16 cellular contexts compared by ENCODE assay signal in the genomic region with DNA sequence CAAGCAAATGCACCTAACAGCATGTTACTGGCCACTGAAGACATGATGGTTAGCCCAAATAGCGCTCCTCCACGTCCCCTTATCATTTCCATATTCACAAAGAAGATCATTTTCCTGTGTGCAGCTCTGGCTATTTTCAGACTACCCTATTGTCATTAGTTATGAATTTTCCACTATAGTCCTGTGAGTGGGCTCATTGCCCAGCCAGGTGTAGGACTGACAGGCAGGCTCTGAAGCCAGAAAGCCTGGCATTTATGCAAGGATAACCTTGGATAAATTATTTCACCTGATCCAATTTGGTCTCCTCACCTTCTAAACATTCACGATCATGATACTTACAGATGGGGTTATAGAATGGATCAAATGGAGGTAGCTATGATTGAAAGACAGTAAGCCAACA.
"Had no signal": no experiment of that assay in that cellular context is flagged by ENCODE, and none has a peak within 500 bp of the region (broad histone marks: within the 10 kb centered on the region; RNA-seq: fewer than 3 reads in every experiment).

No MANE protein-coding gene starts in this region.

- H3K36me3 ChIP-seq: SJSA1 had no signal

- H3K27me3 ChIP-seq: SJSA1 had no signal

- H3K9me3 ChIP-seq: SJSA1 had no signal

- H3K4me3 ChIP-seq: SJSA1, SK-N-MC had no signal

- H3K27ac ChIP-seq: SJSA1, SK-N-MC had no signal

- DNase-seq: MV-4-11, NCI-H1048, NCI-H1105, NCI-H1417, NCI-H1436 treated with DMSO at 0.1 percent for 48 hours, NCI-H1694, NCI-H187 treated with DMSO at 0.1 percent for 48 hours, NCI-H2029 treated with DMSO at 0.1 percent for 48 hours, NCI-H345, NCI-H446 treated with DMSO at 0.1 percent for 48 hours, NCI-H526, Right ventricle myocardium superior, RPMI8226, SIG-M5 had no signal
